Comparison of ENCODE assay signal across 1 cellular context in the genomic region with DNA sequence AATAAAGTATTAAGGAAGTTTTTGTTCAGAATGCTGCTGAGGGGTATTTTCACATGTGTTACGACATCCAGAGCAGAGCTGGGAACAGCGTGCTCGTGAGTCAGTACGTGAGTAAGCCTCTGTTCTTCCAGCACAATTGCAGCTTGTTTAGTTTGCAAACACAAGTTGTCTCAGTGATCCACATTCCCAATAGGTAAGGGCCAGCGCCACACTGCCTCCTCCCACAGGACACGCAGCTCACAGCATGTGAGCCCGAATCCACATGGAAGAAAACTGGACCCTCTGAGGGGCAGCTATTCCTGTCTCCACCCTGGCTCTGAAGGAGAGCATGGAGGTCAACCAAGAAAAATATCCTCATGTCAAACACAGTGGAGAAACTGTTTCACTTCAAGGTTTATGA.
TF ChIP-seq lines count a peak whose summit lies in the region.

No MANE protein-coding gene starts in this region.

TF ChIP-seq in HepG2, 621 proteins besides CTCF, POLR2A, EP300 and RAD21 (continued from another document):
- TF ChIP-seq, protein P1, sequence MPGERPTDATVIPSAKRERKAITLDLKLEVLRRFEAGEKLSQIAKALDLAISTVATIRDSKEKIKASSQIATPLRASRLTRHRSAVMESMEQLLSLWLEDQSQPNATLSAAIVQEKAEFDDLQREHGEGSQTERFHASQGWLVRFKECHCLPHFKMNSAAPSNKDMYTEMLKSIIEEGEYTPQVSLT (CRISPR knock-in tag; IDR thresholded peaks at IDR 0.05; ENCODE audit: borderline replicate concordance, low read depth): no peak
- TF ChIP-seq FOXP1 (IDR thresholded peaks at IDR 0.05) (no peak), FOXP1 (CRISPR knock-in tag; IDR thresholded peaks at IDR 0.05) (peak; percentile 61; the same call in 1 of the 2 replicates), CEBPB (IDR thresholded peaks at IDR 0.05; ENCODE audit: borderline replicate concordance, low read depth, low read length) (peak; percentile 91), GATAD1 (CRISPR knock-in tag; IDR thresholded peaks at IDR 0.05) (0 out of 2 replicates have a peak, but pooled peaks have one; percentile 22)
